In genomic region chr9:16866542-16866941, GRCh38 we compare ENCODE assay signal across 1 cellular context.
TF ChIP-seq lines count a peak whose summit lies in the region.

No MANE protein-coding gene starts in this region.

TF ChIP-seq in IMR-90, 13 proteins besides CTCF, POLR2A, EP300 and RAD21 (continued from another document):
- TF ChIP-seq MAZ (IDR thresholded peaks at IDR 0.05; ENCODE audit: borderline replicate concordance, low read depth, low read length) (no peak), CHD1 (IDR thresholded peaks at IDR 0.05; ENCODE audit: low read depth, low read length) (no peak), USF2 (IDR thresholded peaks at IDR 0.05; ENCODE audit: low read depth, low read length) (no peak), FOS (IDR thresholded peaks at IDR 0.05; ENCODE audit: low read depth, low read length) (no peak), ELK1 (IDR thresholded peaks at IDR 0.05; ENCODE audit: borderline replicate concordance, low read depth, low read length) (no peak), SMC3 (IDR thresholded peaks at IDR 0.05; ENCODE audit: low read depth, low read length) (no peak), BHLHE40 (IDR thresholded peaks at IDR 0.05; ENCODE audit: low read depth, low read length) (no peak)
